In genomic region chr4:95068401-95068800, GRCh38 we compare ENCODE assay signal across 22 cellular contexts.
"Had no signal": no experiment of that assay in that cellular context is flagged by ENCODE, and none has a peak within 500 bp of the region (broad histone marks: within the 10 kb centered on the region; RNA-seq: fewer than 3 reads in every experiment).

No MANE protein-coding gene starts in this region.

- H3K27me3 ChIP-seq: colonic mucosa, gastroesophageal sphincter, pancreas, testis, tibial nerve, upper lobe of right lung had no signal

- H3K9me3 ChIP-seq: colonic mucosa, pancreas, testis, tibial nerve, upper lobe of right lung had no signal

- H3K4me3 ChIP-seq: colonic mucosa, gastroesophageal sphincter, lung, pancreas, testis, tibial nerve, upper lobe of right lung had no signal

- FAIRE-seq: kidney, pancreas, small intestine had no signal

- H3K4me1 ChIP-seq: colonic mucosa, pancreas, testis, upper lobe of right lung had no signal

- H3K4me3 Mint-ChIP-seq: nephron; stimulated activated naive CD8-positive, alpha-beta T cell treated with anti-CD3 and anti-CD28 coated beads, Interleukin-15, Interleukin-2, amounts not matched to agents 100 ng/mL and 50 ng/mL, for 24 hours had no signal

- H3K27ac Mint-ChIP-seq: nephron; stimulated activated naive CD8-positive, alpha-beta T cell treated with anti-CD3 and anti-CD28 coated beads, Interleukin-15, Interleukin-2, amounts not matched to agents 100 ng/mL and 50 ng/mL, for 24 hours had no signal

- H3K36me3 ChIP-seq: colonic mucosa, gastroesophageal sphincter, pancreas, tibial nerve, upper lobe of right lung had no signal

- DNase-seq: colonic mucosa; dermis blood vessel endothelial cell; erythroblast; glutamatergic neuron; kidney; left cardiac atrium; left ventricle myocardium superior; mesenchymal stem cell; midbrain; occipital lobe; pancreas; right cardiac atrium; small intestine; stimulated activated CD4-positive, alpha-beta T cell treated with anti-CD3 and anti-CD28 coated beads, Interleukin-12 subunit alpha, Interleukin-12 subunit beta, amount 100 ng/mL, for 4 hours; testis; upper lobe of right lung had no signal

- H3K27ac ChIP-seq: colonic mucosa, gastroesophageal sphincter, pancreas, testis, tibial nerve, upper lobe of right lung had no signal

- ATAC-seq: gastroesophageal sphincter, left cardiac atrium, left ventricle myocardium superior, pancreas, right cardiac atrium, upper lobe of right lung had no signal

- H3K27me3 Mint-ChIP-seq: progenitor cell of endocrine pancreas; stimulated activated naive CD8-positive, alpha-beta T cell treated with anti-CD3 and anti-CD28 coated beads, Interleukin-15, Interleukin-2, amounts not matched to agents 100 ng/mL and 50 ng/mL, for 24 hours had no signal
